ENCODE assay signal across 17 cellular contexts in the genomic region with DNA sequence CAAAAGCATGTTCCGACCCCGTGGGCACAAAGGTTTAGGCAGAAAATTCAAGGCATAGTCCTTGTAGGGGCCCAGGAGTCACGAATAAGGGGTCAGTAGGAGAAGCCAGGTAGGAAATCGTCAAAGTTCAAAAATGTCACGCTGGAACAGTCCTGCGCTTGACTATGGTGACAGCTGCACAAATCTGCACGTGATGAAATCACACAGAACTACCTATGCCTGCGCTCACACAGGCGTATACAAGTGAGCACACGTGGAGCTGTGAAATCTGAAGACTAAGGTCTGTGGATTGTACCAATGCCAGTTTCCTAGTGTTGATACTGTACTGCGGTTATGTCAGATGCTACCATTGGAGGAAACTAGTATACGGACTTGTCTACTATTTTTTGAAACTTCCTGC.
"Had no signal": no experiment of that assay in that cellular context is flagged by ENCODE, and none has a peak within 500 bp of the region (broad histone marks: within the 10 kb centered on the region; RNA-seq: fewer than 3 reads in every experiment).

No MANE protein-coding gene starts in this region.

- H3K4me3 ChIP-seq: adrenal gland had no signal

- H3K27ac Mint-ChIP-seq: activated CD8-positive, alpha-beta T cell treated with anti-CD3 and anti-CD28 coated beads for 36 hours; activated naive CD8-positive, alpha-beta T cell treated with anti-CD3 and anti-CD28 coated beads, Interleukin-2, amount 10 ng/mL, durations not matched to agents 7 days and 5 days; T-helper 1 cell treated with Interleukin-12 subunit alpha and Interleukin-12 subunit beta and Interleukin-4 antibody, amounts not matched to agents 30 μg/mL and 1 μg/mL, for 36 hours had no signal

- H3K36me3 Mint-ChIP-seq: activated naive CD8-positive, alpha-beta T cell treated with anti-CD3 and anti-CD28 coated beads, Interleukin-2, amount 10 ng/mL, durations not matched to agents 7 days and 5 days had no signal

- H3K9me3 Mint-ChIP-seq: activated CD8-positive, alpha-beta T cell treated with anti-CD3 and anti-CD28 coated beads for 36 hours; activated naive CD8-positive, alpha-beta T cell treated with anti-CD3 and anti-CD28 coated beads, Interleukin-2, amount 10 ng/mL, durations not matched to agents 7 days and 5 days; T-helper 1 cell treated with Interleukin-12 subunit alpha and Interleukin-12 subunit beta and Interleukin-4 antibody, amounts not matched to agents 30 μg/mL and 1 μg/mL, for 36 hours had no signal

- ATAC-seq: activated CD4-positive, CD25-positive, alpha-beta regulatory T cell treated with anti-CD3 and anti-CD28 coated beads, Interleukin-2, amount 50 U/mL, for 24 hours; activated CD8-positive, alpha-beta T cell treated with anti-CD3 and anti-CD28 coated beads for 36 hours had no signal

- H3K4me1 Mint-ChIP-seq: activated naive CD8-positive, alpha-beta T cell treated with anti-CD3 and anti-CD28 coated beads, Interleukin-2, amount 10 ng/mL, durations not matched to agents 7 days and 5 days had no signal

- H3K27me3 ChIP-seq: adrenal gland had no signal

- H3K27ac ChIP-seq: adrenal gland had no signal

- H3K9me3 ChIP-seq: adrenal gland had no signal

- H3K4me3 Mint-ChIP-seq: activated CD8-positive, alpha-beta T cell treated with anti-CD3 and anti-CD28 coated beads for 36 hours; activated naive CD8-positive, alpha-beta T cell treated with anti-CD3 and anti-CD28 coated beads, Interleukin-2, amount 10 ng/mL, durations not matched to agents 7 days and 5 days; T-helper 1 cell treated with Interleukin-12 subunit alpha and Interleukin-12 subunit beta and Interleukin-4 antibody, amounts not matched to agents 30 μg/mL and 1 μg/mL, for 36 hours had no signal

- DNase-seq: activated CD4-positive, alpha-beta T cell treated with anti-CD3 and anti-CD28 coated beads for 4 hours; activated CD8-positive, alpha-beta memory T cell treated with anti-CD3 and anti-CD28 coated beads, Interleukin-2, amount 50 U/mL, for 4 hours; activated CD8-positive, alpha-beta T cell treated with anti-CD3 and anti-CD28 coated beads for 36 hours; activated naive CD4-positive, alpha-beta T cell treated with anti-CD3 and anti-CD28 coated beads, Interleukin-2, amount 50 U/mL, for 16 hours; activated naive CD8-positive, alpha-beta T cell treated with anti-CD3 and anti-CD28 coated beads, Interleukin-2, amount 10 ng/mL, durations not matched to agents 7 days and 5 days; adrenal gland; anterior cingulate cortex; MM.1S; NCI-H1105; NCI-H1436; NCI-H1694 treated with DMSO at 0.1 percent for 48 hours; NCI-H2029 treated with DMSO at 0.1 percent for 48 hours; NCI-H226; NCI-H526 treated with DMSO at 0.1 percent for 48 hours; SIG-M5 had no signal

- H3K36me3 ChIP-seq: adrenal gland had no signal
